In the genomic region with DNA sequence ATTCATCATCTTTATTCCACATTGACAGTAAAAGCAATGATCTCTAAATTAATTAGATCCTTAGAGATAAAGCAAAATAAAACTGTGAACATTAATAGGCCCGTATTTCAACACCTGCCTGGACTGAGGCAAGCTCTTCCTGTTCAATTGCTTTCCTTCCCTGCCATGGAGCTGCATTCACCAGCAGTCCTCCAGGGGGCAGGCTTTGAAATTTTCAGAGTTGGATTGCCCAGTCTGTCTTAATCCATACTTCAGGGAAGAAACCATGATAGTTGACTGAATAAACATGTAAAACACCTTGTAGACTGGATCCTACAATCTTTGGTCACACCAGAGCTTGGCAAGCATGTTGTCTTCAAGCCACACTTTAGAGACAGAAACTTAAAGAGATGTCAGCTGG, we compare ENCODE assay signal across 10 cellular contexts.
A peak's percentile ranks its signal among the peaks of the same experiment; 100 is the strongest.
DNase-seq lines count a peak whose midpoint lies in the region; ATAC-seq and TF ChIP-seq lines count a peak whose summit lies in the region.
"Had no signal": no experiment of that assay in that cellular context is flagged by ENCODE, and none has a peak within 500 bp of the region (broad histone marks: within the 10 kb centered on the region; RNA-seq: fewer than 3 reads in every experiment).

No MANE protein-coding gene starts in this region.

- POLR2A ChIA-PET in CD8-positive, alpha-beta memory T cell (lab: Charles Lee): no interaction called here

- H3K27ac Mint-ChIP-seq in CD8-positive, alpha-beta memory T cell: no peak overlapping the region
- H3K27ac Mint-ChIP-seq: activated T-helper 2 cell treated with anti-CD3 and anti-CD28 coated beads, Interferon-gamma antibody, Interleukin-2, Interleukin-4, amounts not matched to agents 10 μg/mL and 5 μg/mL and 100 μg/mL, durations not matched to agents 14 hours and 24 hours and 36 hours had no signal

- no peaks in the 10 kb centered on the region for H3K9me3 ChIP-seq in CD8-positive, alpha-beta memory T cell (ENCODE audit: low read length)

- H3K4me1 ChIP-seq in CD8-positive, alpha-beta memory T cell (ENCODE audit: insufficient read depth, low read length): no peaks in the 10 kb centered on the region

- no peaks in the 10 kb centered on the region for H3K4me1 Mint-ChIP-seq in CD8-positive, alpha-beta memory T cell

- no peaks in the 10 kb centered on the region for H3K27me3 Mint-ChIP-seq in CD8-positive, alpha-beta memory T cell

- DNase-seq in activated CD4-positive, alpha-beta T cell treated with anti-CD3 and anti-CD28 coated beads for 48 hours: peak; percentile 4
- DNase-seq in activated CD4-positive, alpha-beta T cell treated with anti-CD3 and anti-CD28 coated beads for 4 hours: no peak
- DNase-seq in HT1080 (ENCODE audit: low read depth) (peak; percentile 22), cardiac fibroblast (ENCODE audit: low read depth in 2 of 2) (peak; percentile 25 to 32), retinal pigment epithelial cell (ENCODE audit: low read depth) (no peak)
- no peak for DNase-seq in CD8-positive, alpha-beta memory T cell
- DNase-seq: stimulated activated naive CD4-positive, alpha-beta T cell had no signal

- TF ChIP-seq CTCF in cardiac fibroblast (IDR thresholded peaks at IDR 0.05; ENCODE audit: low read depth, low read length): peak; percentile 45
- peak; percentile 58 for TF ChIP-seq CTCF in retinal pigment epithelial cell (conservative IDR thresholded peaks at IDR 0.05; ENCODE audit: low read depth, low read length)

- CTCF ChIA-PET in CD8-positive, alpha-beta memory T cell (lab: Charles Lee): no interaction called here

- H3K36me3 ChIP-seq in CD8-positive, alpha-beta memory T cell (ENCODE audit: insufficient read depth, low read length): no peaks in the 10 kb centered on the region

- peaks cover 0 to 6% (median 4%) of the 10 kb centered on the region in 5 donors for H3K9me3 Mint-ChIP-seq in CD8-positive, alpha-beta memory T cell

- H3K4me3 ChIP-seq in cardiac fibroblast (replicated peaks in 1 of 2; ENCODE audit: low read depth in 2 of 2, low read length in 2 of 2) (no peak overlapping the region), retinal pigment epithelial cell (ENCODE audit: low read length) (no peak overlapping the region)
- no peak overlapping the region for H3K4me3 ChIP-seq in CD8-positive, alpha-beta memory T cell (ENCODE audit: low read length)

- H3K27ac ChIP-seq in CD8-positive, alpha-beta memory T cell (ENCODE audit: low read depth, low read length): no peak overlapping the region

- no peaks in the 10 kb centered on the region for H3K27me3 ChIP-seq in CD8-positive, alpha-beta memory T cell (ENCODE audit: insufficient read depth, low read length, poor library complexity, severe bottlenecking)

- no peak overlapping the region for H3K4me3 Mint-ChIP-seq in CD8-positive, alpha-beta memory T cell

- no peak for ATAC-seq in HG03432 (IDR thresholded peaks at IDR 0.05; ENCODE audit: unreplicated experiment)
- ATAC-seq in HG02938 (IDR thresholded peaks at IDR 0.05; ENCODE audit: unreplicated experiment): no peak

- H3K36me3 Mint-ChIP-seq in CD8-positive, alpha-beta memory T cell: no peaks in the 10 kb centered on the region

Comparison
In these comparisons a context has a peak if more than half of its experiments do, and no peak if none do; other contexts are left out.
1. DNase-seq: peak in activated CD4-positive, alpha-beta T cell treated with anti-CD3 and anti-CD28 coated beads for 48 hours (single experiment), HT1080 (single experiment) and cardiac fibroblast (2 of 2); none in activated CD4-positive, alpha-beta T cell treated with anti-CD3 and anti-CD28 coated beads for 4 hours (0 of 2), retinal pigment epithelial cell (single experiment) and CD8-positive, alpha-beta memory T cell (0 of 5).